6 cellular contexts compared by ENCODE assay signal in genomic region chr11:131771471-131771870, GRCh38.
"Had no signal": no experiment of that assay in that cellular context is flagged by ENCODE, and none has a peak within 500 bp of the region (broad histone marks: within the 10 kb centered on the region; RNA-seq: fewer than 3 reads in every experiment).

No MANE protein-coding gene starts in this region.

- H3K4me3 ChIP-seq: GM23338, K562 had no signal

- H3K4me2 ChIP-seq: GM23338 had no signal

- DNase-seq: H9, KG1 had no signal

- H2AFZ ChIP-seq: GM23338 had no signal

- H3K27ac ChIP-seq: HL-60 had no signal

- ATAC-seq: GM23338, HepG2, K562 had no signal
